7 cellular contexts compared by ENCODE assay signal in the genomic region with DNA sequence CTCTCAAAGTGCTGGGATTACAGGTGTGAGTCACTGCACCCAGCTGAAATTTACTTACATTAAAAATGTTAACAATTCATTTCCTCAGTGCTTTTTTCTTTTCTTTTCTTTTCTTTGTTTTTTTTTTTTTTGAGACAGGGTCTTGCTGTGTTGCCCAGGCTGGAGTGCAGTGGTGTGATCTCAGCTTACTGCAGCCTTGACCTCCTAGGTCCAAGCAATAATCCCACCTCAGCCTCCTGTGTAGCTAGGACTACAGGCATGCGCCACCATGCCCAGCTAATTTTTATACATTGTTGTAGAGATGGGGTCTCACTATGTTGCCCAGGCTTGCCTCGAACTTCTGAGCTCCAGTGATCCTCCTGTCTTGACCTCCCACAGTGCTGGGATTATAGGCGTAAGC. TPM values are rescaled to one million over a fixed set of nuclear protein-coding genes. Genes with fewer than 3 reads are reported as not detected.
"Had no signal": no experiment of that assay in that cellular context is flagged by ENCODE, and none has a peak within 500 bp of the region (broad histone marks: within the 10 kb centered on the region; RNA-seq: fewer than 3 reads in every experiment).

No MANE protein-coding gene starts in this region.

RNA-seq across cellular contexts. Expression of gene CELA3A, which starts 2.5 kb away (rescaled TPM):
- total RNA-seq: GM23248, GM23338, H1, H4, H7, H9, HFFc6 had no signal
- polyA plus RNA-seq: GM23248, GM23338, H1 had no signal

RNA-seq across cellular contexts. Expression of gene CELA3B, which starts 27.1 kb away (rescaled TPM):
- total RNA-seq: GM23248, GM23338, H1, H4, H7, H9, HFFc6 had no signal
- polyA plus RNA-seq: GM23248, GM23338, H1 had no signal
